In genomic region chr6:148837941-148838340, GRCh38 we compare ENCODE assay signal across 18 cellular contexts.
DNase-seq lines count a peak whose midpoint lies in the region; ATAC-seq and TF ChIP-seq lines count a peak whose summit lies in the region.
"Had no signal": no experiment of that assay in that cellular context is flagged by ENCODE, and none has a peak within 500 bp of the region (broad histone marks: within the 10 kb centered on the region; RNA-seq: fewer than 3 reads in every experiment).

No MANE protein-coding gene starts in this region.

- no peak overlapping the region for H3K9ac ChIP-seq in mammary epithelial cell (ENCODE audit: insufficient read depth, low read length)

- H3K27me3 Mint-ChIP-seq in MCF 10A (ENCODE audit: insufficient read depth, unreplicated experiment) = no peaks in the 10 kb centered on the region

- no peaks in the 10 kb centered on the region for H4K20me1 ChIP-seq in mammary epithelial cell (ENCODE audit: insufficient read depth, low read length)

- POLR2A ChIA-PET in MCF 10A (lab: Yijun Ruan, JAX) = no interaction called here

- H3K4me3 ChIP-seq in mammary epithelial cell (replicated peaks in 1 of 3; ENCODE audit: insufficient read depth in 1 of 3, low read depth in 2 of 3, low read length in 3 of 3) = no peak overlapping the region
- H3K4me3 ChIP-seq in left lung = no peak overlapping the region
- H3K4me3 ChIP-seq in aorta (ENCODE audit: low read length in 2 of 2) = no peak overlapping the region
- no peak overlapping the region for H3K4me3 ChIP-seq in mucosa of descending colon

- WGBS in mammary epithelial cell (ENCODE audit: low coverage, missing lambda C conversion rate) = 63% methylated on average over 4 of the region's 5 CpGs
- 85 to 88% methylated on average over 5 of the region's 5 CpGs for WGBS in aorta, 2 donors

- no peaks in the 10 kb centered on the region for H3K9me3 ChIP-seq in mammary epithelial cell (replicated peaks; ENCODE audit: insufficient read depth, low read length)
- no peaks in the 10 kb centered on the region for H3K9me3 ChIP-seq in left lung
- H3K9me3 ChIP-seq in aorta (ENCODE audit: control insufficient read depth, low read length) = no peaks in the 10 kb centered on the region
- no peaks in the 10 kb centered on the region for H3K9me3 ChIP-seq in mucosa of descending colon

- H3K27ac ChIP-seq in mammary epithelial cell (ENCODE audit: insufficient read depth, low read depth, low read length) (no peak overlapping the region), left lung (no peak overlapping the region), aorta (ENCODE audit: low read depth in 1 of 2, low read length in 2 of 2) (no peak overlapping the region)
- H3K27ac ChIP-seq: 22Rv1, C4-2B had no signal

- no peaks in the 10 kb centered on the region for H3K9me3 Mint-ChIP-seq in MCF 10A (ENCODE audit: unreplicated experiment)

- peaks cover 18% of the 10 kb centered on the region for H3K4me1 ChIP-seq in mammary epithelial cell (ENCODE audit: insufficient read depth, low read length)
- no peaks in the 10 kb centered on the region for H3K4me1 ChIP-seq in left lung
- no peaks in the 10 kb centered on the region for H3K4me1 ChIP-seq in aorta (ENCODE audit: control insufficient read depth in 1 of 2, insufficient read depth in 2 of 2, low read length in 2 of 2)
- no peaks in the 10 kb centered on the region for H3K4me1 ChIP-seq in mucosa of descending colon (ENCODE audit: low read depth)

- in situ Hi-C loops in mammary epithelial cell (cut with MboI; ENCODE audit: low sequenced_read_pairs in 2 of 2) = no loop called here

- no peak overlapping the region for H3K4me2 ChIP-seq in mammary epithelial cell (ENCODE audit: insufficient read depth, low read depth, low read length)

- no peaks in the 10 kb centered on the region for H3K27me3 ChIP-seq in mammary epithelial cell (ENCODE audit: insufficient read depth, low read length)
- H3K27me3 ChIP-seq in left lung = no peaks in the 10 kb centered on the region
- no peaks in the 10 kb centered on the region for H3K27me3 ChIP-seq in aorta (ENCODE audit: control insufficient read depth in 1 of 2, insufficient read depth in 2 of 2, low read length in 1 of 2)

- dilution Hi-C loops in mammary epithelial cell (cut with HindIII; ENCODE audit: low sequenced_read_pairs) = no loop called here

- H3K27ac Mint-ChIP-seq in MCF 10A (ENCODE audit: low read depth, unreplicated experiment) = no peak overlapping the region

- H3K36me3 ChIP-seq in mammary epithelial cell (ENCODE audit: insufficient read depth, low read length) = no peaks in the 10 kb centered on the region
- no peaks in the 10 kb centered on the region for H3K36me3 ChIP-seq in left lung
- no peaks in the 10 kb centered on the region for H3K36me3 ChIP-seq in aorta (ENCODE audit: control insufficient read depth in 1 of 2, insufficient read depth in 2 of 2, low read length in 1 of 2)
- H3K36me3 ChIP-seq in mucosa of descending colon (ENCODE audit: low read depth) = no peaks in the 10 kb centered on the region

- H3K4me3 Mint-ChIP-seq in MCF 10A (ENCODE audit: unreplicated experiment) = no peak overlapping the region

- no peak overlapping the region for H2AFZ ChIP-seq in mammary epithelial cell (ENCODE audit: low read depth, low read length)

- H3K79me2 ChIP-seq in mammary epithelial cell (ENCODE audit: insufficient read depth, low read length) = no peaks in the 10 kb centered on the region

- no peaks in the 10 kb centered on the region for H3K36me3 Mint-ChIP-seq in MCF 10A (ENCODE audit: insufficient read depth, unreplicated experiment)

- CTCF ChIA-PET in mammary epithelial cell (lab: Charles Lee; ENCODE audit: low non-redundant PET) = no interaction called here
- CTCF ChIA-PET in MCF 10A (lab: Yijun Ruan, JAX) = interaction anchor here (0.6 to 1.2 kb wide), 5 partner anchors 12 to 615 kb away, joined by 3 to 4 read pairs (median 3); no protein-coding TSS in a partner anchor

- peaks cover 19% of the 10 kb centered on the region for H3K4me1 Mint-ChIP-seq in MCF 10A (ENCODE audit: insufficient read depth, unreplicated experiment)

- ATAC-seq in left lung (peak; percentile 44), aorta (ENCODE audit: low FRiP score) (no peak), HG02610 (IDR thresholded peaks at IDR 0.05; ENCODE audit: unreplicated experiment) (no peak), mucosa of descending colon (no peak)

- intact Hi-C loops in mammary epithelial cell (cut with micrococcal nuclease) = no loop called here
- intact Hi-C loops in MCF 10A (cut with micrococcal nuclease) = no loop called here
- intact Hi-C loops in left lung (cut with DNase I) = no loop called here
- intact Hi-C loops in aorta (cut with DNase I) = no loop called here
- intact Hi-C loops in mucosa of descending colon (cut with DNase I, micrococcal nuclease) = no loop called here

- DNase-seq in mammary epithelial cell = peak; percentile 49
- no peak for DNase-seq in MCF 10A (ENCODE audit: unreplicated experiment)
- peak; percentile 2 for DNase-seq in SW480 (ENCODE audit: low spot score)
- DNase-seq in left lung = no peak
- no peak for DNase-seq in AG08395 (ENCODE audit: low spot score)
- DNase-seq in aorta = no peak
- DNase-seq in mucosa of descending colon = no peak
- DNase-seq: DMS153, Kasumi-1, NCI-H1417, NCI-H1930, NCI-H2171, NCI-H446 treated with DMSO at 0.1 percent for 48 hours, NCI-H748 treated with DMSO at 0.1 percent for 48 hours, SHP77 had no signal

- BruUV-seq in mammary epithelial cell (replicated peaks; lab: Mats Ljungman, UMichigan) (no TSS peak), MCF 10A (replicated peaks; lab: Mats Ljungman, UMichigan) (no TSS peak)

- TF ChIP-seq CTCF in mammary epithelial cell (conservative IDR thresholded peaks at IDR 0.05 in 1 of 2, IDR thresholded peaks at IDR 0.05 in 1 of 2; ENCODE audit: extremely low read depth in 1 of 2, insufficient read depth in 1 of 2, low read depth in 1 of 2, low read length in 2 of 2) (no peak), MCF 10A (IDR thresholded peaks at IDR 0.05; ENCODE audit: unreplicated experiment) (no peak), left lung (IDR thresholded peaks at IDR 0.05) (no peak), mucosa of descending colon (IDR thresholded peaks at IDR 0.05) (no peak)

Comparison
In these comparisons a context has a peak if more than half of its experiments do, and no peak if none do; other contexts are left out.
1. DNase-seq: peak in mammary epithelial cell (single experiment) and SW480 (single experiment); none in MCF 10A (single experiment), left lung (0 of 2), AG08395 (single experiment), aorta (0 of 2) and mucosa of descending colon (0 of 3).